ENCODE assay signal across 8 cellular contexts in genomic region chr1:156337888-156338179, GRCh38. TPM values are rescaled to one million over a fixed set of nuclear protein-coding genes. Genes with fewer than 3 reads are reported as not detected.
DNase-seq lines count a peak whose midpoint lies in the region; ATAC-seq, FAIRE-seq and TF ChIP-seq lines count a peak whose summit lies in the region.

No MANE protein-coding gene starts in this region.

- H3K27me3 Mint-ChIP-seq in CD8-positive, alpha-beta T cell (ENCODE audit: low read depth): no peaks in the 10 kb centered on the region
- no peaks in the 10 kb centered on the region for H3K27me3 Mint-ChIP-seq in IgD-negative memory B cell

- intact Hi-C loops in CD8-positive, alpha-beta T cell (cut with DNase I, micrococcal nuclease): loop anchor here (1.0 to 10.0 kb wide), 11 partner anchors 43 to 773 kb away; partner anchors contain the start of genes LAMTOR2 (in 2 of the 2), MEF2D (in 2 of the 2), PMF1 (in 2 of the 2) and SMG5 (in 2 of the 2)

- no peak for TF ChIP-seq CTCF in CD8-positive, alpha-beta T cell (IDR thresholded peaks at IDR 0.05)
- TF ChIP-seq CTCF in bronchial epithelial cell (IDR thresholded peaks at IDR 0.05; ENCODE audit: insufficient read depth, low read length, severe bottlenecking): no peak

- no peak for FAIRE-seq in bronchial epithelial cell (lab: Jason Lieb, UNC)
- no peak for FAIRE-seq in GM12891 (lab: Jason Lieb, UNC)

- CTCF ChIA-PET in CD8-positive, alpha-beta T cell (lab: Charles Lee): interaction anchor here (0.6 to 1.3 kb wide), 5 partner anchors 10 to 1057 kb away, joined by 3 to 4 read pairs (median 4); no protein-coding TSS in a partner anchor

- H3K27me3 ChIP-seq in CD8-positive, alpha-beta T cell (ENCODE audit: insufficient read depth, low read length): no peaks in the 10 kb centered on the region
- H3K27me3 ChIP-seq in bronchial epithelial cell (ENCODE audit: control insufficient read depth, insufficient read depth, low read length) (no peaks in the 10 kb centered on the region), mononuclear cell (ENCODE audit: insufficient read depth, low read length) (no peaks in the 10 kb centered on the region)

- H3K27ac Mint-ChIP-seq in CD8-positive, alpha-beta T cell: peak overlapping the region; percentile 95
- H3K27ac Mint-ChIP-seq in IgD-negative memory B cell: peak overlapping the region; percentile 48 to 97 (median 69)

- no peak for DNase-seq in CD8-positive, alpha-beta T cell
- no peak for DNase-seq in bronchial epithelial cell (ENCODE audit: low read depth)
- DNase-seq in EL: no peak
- DNase-seq in DMS53 (lab: John Stamatoyannopoulos, UW): no peak
- no peak for DNase-seq in NK-92 treated with Interleukin-12 subunit alpha and Interleukin-12 subunit beta, amount 100 ng/mL, for 24 hours (lab: John Stamatoyannopoulos, UW)
- no peak for DNase-seq in GM12891 (ENCODE audit: insufficient read length, low spot score)

- TF ChIP-seq POLR2A in GM12891 (IDR thresholded peaks at IDR 0.05; ENCODE audit: low read depth, low read length): no peak

- ATAC-seq in CD8-positive, alpha-beta T cell: no peak

- POLR2A ChIA-PET in CD8-positive, alpha-beta T cell (lab: Charles Lee): interaction anchor here (0.6 to 1.3 kb wide), 4 partner anchors 8 to 60 kb away, joined by 3 to 6 read pairs (median 5); partner anchors contain the start of gene SMG5

- peaks cover 39% of the 10 kb centered on the region for H3K4me1 Mint-ChIP-seq in CD8-positive, alpha-beta T cell (ENCODE audit: low read depth)
- H3K4me1 Mint-ChIP-seq in IgD-negative memory B cell: peaks cover 16 to 26% (median 21%) of the 10 kb centered on the region in 3 donors

- H3K4me3 Mint-ChIP-seq in CD8-positive, alpha-beta T cell: peak overlapping the region; percentile 95
- H3K4me3 Mint-ChIP-seq in IgD-negative memory B cell: peak overlapping the region; percentile 86 to 98 (median 98)

- peaks cover 12% of the 10 kb centered on the region for H3K36me3 ChIP-seq in CD8-positive, alpha-beta T cell (ENCODE audit: insufficient read depth, low read length)
- peaks cover 9% of the 10 kb centered on the region for H3K36me3 ChIP-seq in bronchial epithelial cell (ENCODE audit: control insufficient read depth, insufficient read depth, low read length)

- peaks cover 25% of the 10 kb centered on the region for H3K4me1 ChIP-seq in CD8-positive, alpha-beta T cell (ENCODE audit: insufficient read depth, low read length)
- H3K4me1 ChIP-seq in mononuclear cell (ENCODE audit: insufficient read depth, low read length): peaks cover 17% of the 10 kb centered on the region

- H3K36me3 Mint-ChIP-seq in CD8-positive, alpha-beta T cell: peaks cover 39% of the 10 kb centered on the region
- H3K36me3 Mint-ChIP-seq in IgD-negative memory B cell: peaks cover 3% of the 10 kb centered on the region

- peak overlapping the region; percentile 85 for H3K4me3 ChIP-seq in CD8-positive, alpha-beta T cell (ENCODE audit: low read depth, low read length)
- peak overlapping the region; percentile 87 for H3K4me3 ChIP-seq in bronchial epithelial cell (ENCODE audit: low read depth, low read length)
- H3K4me3 ChIP-seq in mononuclear cell (ENCODE audit: low read length): peak overlapping the region; percentile 82

- H3K27ac ChIP-seq in CD8-positive, alpha-beta T cell (ENCODE audit: low read depth, low read length): peak overlapping the region; percentile 54

- no peaks in the 10 kb centered on the region for H3K9me3 Mint-ChIP-seq in CD8-positive, alpha-beta T cell
- no peaks in the 10 kb centered on the region for H3K9me3 Mint-ChIP-seq in IgD-negative memory B cell

- no peaks in the 10 kb centered on the region for H3K9me3 ChIP-seq in CD8-positive, alpha-beta T cell (ENCODE audit: low read length)
- no peaks in the 10 kb centered on the region for H3K9me3 ChIP-seq in mononuclear cell (ENCODE audit: low read depth, low read length)

TF ChIP-seq in GM12891, 5 proteins besides CTCF, POLR2A, EP300 and RAD21:
- TF ChIP-seq POLR2AphosphoS5 (IDR thresholded peaks at IDR 0.05; ENCODE audit: low read depth, low read length) (no peak), TAF1 (IDR thresholded peaks at IDR 0.05; ENCODE audit: low read depth, low read length) (no peak), PAX5 (IDR thresholded peaks at IDR 0.05; ENCODE audit: insufficient read depth, low read length, severe bottlenecking) (no peak), SPI1 (IDR thresholded peaks at IDR 0.05; ENCODE audit: low read depth, low read length) (no peak), POU2F2 (IDR thresholded peaks at IDR 0.05; ENCODE audit: low read depth, low read length) (no peak)
TF ChIP-seq in GM12891: peak in this region for 0.

RNA-seq across cellular contexts. Expression of gene CCT3, which starts 0.3 kb away (rescaled TPM):
- total RNA-seq in CD8-positive, alpha-beta T cell: 10 to 100 TPM; 49.2 to 53.4 TPM
- 172 TPM for polyA plus RNA-seq in IgD-negative memory B cell
- total RNA-seq in bronchial epithelial cell (281 and 377 TPM in 2 replicates), mononuclear cell (119 TPM)
- polyA plus RNA-seq in GM12891 (2012; ENCODE audit: low read depth, missing spikeins): 228 TPM

RNA-seq across cellular contexts. Expression of gene TSACC, which starts 0.5 kb away (rescaled TPM):
- total RNA-seq in CD8-positive, alpha-beta T cell: under 1 TPM in 1 of 2 experiments, not detected in 1; 0.46 TPM
- polyA plus RNA-seq in IgD-negative memory B cell: 2.5 TPM
- total RNA-seq in bronchial epithelial cell: 0.77 TPM in 1 of 2 replicates, not detected in the other
- not detected for total RNA-seq in mononuclear cell
- polyA plus RNA-seq in GM12891 (2012; ENCODE audit: low read depth, missing spikeins): 0.30 TPM

RNA-seq across cellular contexts. Expression of gene RHBG, which starts 31.2 kb away (rescaled TPM):
- total RNA-seq in CD8-positive, alpha-beta T cell: not detected
- polyA plus RNA-seq in IgD-negative memory B cell: not detected
- under 0.01 and 0.13 TPM in 2 replicates for total RNA-seq in bronchial epithelial cell
- not detected for total RNA-seq in mononuclear cell
- polyA plus RNA-seq in GM12891 (2012; ENCODE audit: low read depth, missing spikeins): 0.08 TPM

RNA-seq across cellular contexts. Expression of gene VHLL, which starts 38.7 kb away (rescaled TPM):
- total RNA-seq in CD8-positive, alpha-beta T cell: not detected
- polyA plus RNA-seq in IgD-negative memory B cell: not detected
- total RNA-seq in bronchial epithelial cell: 0.26 and 0.77 TPM in 2 replicates
- total RNA-seq in mononuclear cell: not detected
- polyA plus RNA-seq in GM12891 (2012; ENCODE audit: low read depth, missing spikeins): not detected

RNA-seq across cellular contexts. Expression of gene GLMP, which starts 42.4 kb away (rescaled TPM):
- 10 to 100 TPM; 10.8 to 10.9 TPM for total RNA-seq in CD8-positive, alpha-beta T cell
- 11.5 TPM for polyA plus RNA-seq in IgD-negative memory B cell
- total RNA-seq in bronchial epithelial cell (26.9 and 34.2 TPM in 2 replicates), mononuclear cell (16.5 TPM)
- 30.7 TPM for polyA plus RNA-seq in GM12891 (2012; ENCODE audit: low read depth, missing spikeins)
